13 cellular contexts compared by ENCODE assay signal in genomic region chr20:44533928-44534327, GRCh38.
"Had no signal": no experiment of that assay in that cellular context is flagged by ENCODE, and none has a peak within 500 bp of the region (broad histone marks: within the 10 kb centered on the region; RNA-seq: fewer than 3 reads in every experiment).

No MANE protein-coding gene starts in this region.

- H3K27ac ChIP-seq: foreskin keratinocyte had no signal

- H3K27me3 ChIP-seq: foreskin keratinocyte, upper lobe of left lung had no signal

- H3K4me1 Mint-ChIP-seq: activated T-helper 17 cell treated with anti-CD3 and anti-CD28 coated beads, Interleukin-2, amount 50 U/mL, for 72 hours had no signal

- ATAC-seq: activated T-helper 17 cell treated with anti-CD3 and anti-CD28 coated beads, Interleukin-2, amount 50 U/mL, for 72 hours; heart right ventricle; WTC11 had no signal

- H3K4me3 Mint-ChIP-seq: activated naive CD4-positive, alpha-beta T cell treated with anti-CD3 and anti-CD28 coated beads for 36 hours; activated T-helper 17 cell treated with anti-CD3 and anti-CD28 coated beads, Interleukin-2, amount 50 U/mL, for 72 hours; naive thymus-derived CD8-positive, alpha-beta T cell; WTC11 had no signal

- H3K36me3 Mint-ChIP-seq: naive thymus-derived CD8-positive, alpha-beta T cell; WTC11 had no signal

- H3K9me3 Mint-ChIP-seq: activated naive CD4-positive, alpha-beta T cell treated with anti-CD3 and anti-CD28 coated beads for 36 hours; activated T-helper 17 cell treated with anti-CD3 and anti-CD28 coated beads, Interleukin-2, amount 50 U/mL, for 72 hours; naive thymus-derived CD8-positive, alpha-beta T cell; WTC11 had no signal

- H3K27ac Mint-ChIP-seq: activated naive CD4-positive, alpha-beta T cell treated with anti-CD3 and anti-CD28 coated beads for 36 hours; activated T-helper 17 cell treated with anti-CD3 and anti-CD28 coated beads, Interleukin-2, amount 50 U/mL, for 72 hours; naive thymus-derived CD8-positive, alpha-beta T cell; progenitor cell of endocrine pancreas; WTC11 had no signal

- H3K27me3 Mint-ChIP-seq: activated T-helper 17 cell treated with anti-CD3 and anti-CD28 coated beads, Interleukin-2, amount 50 U/mL, for 72 hours; naive thymus-derived CD8-positive, alpha-beta T cell; progenitor cell of endocrine pancreas had no signal

- DNase-seq: activated CD4-positive, alpha-beta T cell treated with anti-CD3 and anti-CD28 coated beads for 48 hours; activated naive CD4-positive, alpha-beta T cell treated with anti-CD3 and anti-CD28 coated beads for 36 hours; activated T-cell treated with anti-CD3 and anti-CD28 coated beads for 4 hours; foreskin keratinocyte; heart right ventricle; mammary epithelial cell; stimulated activated CD4-positive, alpha-beta T cell treated with anti-CD3 and anti-CD28 coated beads, Interleukin-2, amount 100 ng/mL, for 48 hours; stimulated activated naive CD4-positive, alpha-beta T cell treated with Interleukin-2 at 50 U/mL for 16 hours; upper lobe of left lung had no signal

- H3K9me3 ChIP-seq: heart right ventricle, upper lobe of left lung had no signal

- H3K36me3 ChIP-seq: heart right ventricle, upper lobe of left lung had no signal
